Comparison of ENCODE assay signal across 1 cellular context in genomic region chr7:12802070-12802469, GRCh38.
TF ChIP-seq lines count a peak whose summit lies in the region.

No MANE protein-coding gene starts in this region.

TF ChIP-seq in endothelial cell of umbilical vein, 7 proteins besides CTCF, POLR2A, EP300 and RAD21 (continued from another document):
- TF ChIP-seq JUN (IDR thresholded peaks at IDR 0.05; ENCODE audit: borderline replicate concordance, insufficient read depth, insufficient read length, low read depth) (no peak), MAX (IDR thresholded peaks at IDR 0.05; ENCODE audit: insufficient read depth, insufficient read length) (no peak), EZH2 (IDR thresholded peaks at IDR 0.05; ENCODE audit: borderline replicate concordance, low read depth, low read length, severe bottlenecking) (no peak)
